ENCODE assay signal across 12 cellular contexts in the genomic region with DNA sequence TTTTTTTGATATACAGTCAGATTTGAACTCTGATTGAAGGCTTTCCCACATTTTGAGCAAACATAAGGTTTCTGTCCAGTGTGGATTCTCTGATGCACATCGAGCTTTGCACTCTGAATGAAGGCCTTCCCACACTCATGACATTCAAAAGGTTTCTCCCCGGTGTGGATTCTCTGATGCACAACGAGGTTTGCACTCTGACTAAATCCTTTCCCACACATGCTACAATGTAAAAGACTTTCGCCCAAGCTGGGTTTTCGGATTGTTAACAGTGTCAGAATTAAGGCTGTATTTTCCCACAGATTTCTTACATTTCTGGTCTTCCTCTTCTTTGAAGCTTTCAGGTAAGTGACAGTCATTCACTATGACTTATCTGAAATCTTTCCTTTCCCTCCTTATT. TPM values are rescaled to one million over a fixed set of nuclear protein-coding genes. Genes with fewer than 3 reads are reported as not detected.
"Had no signal": no experiment of that assay in that cellular context is flagged by ENCODE, and none has a peak within 500 bp of the region (broad histone marks: within the 10 kb centered on the region; RNA-seq: fewer than 3 reads in every experiment).

No MANE protein-coding gene starts in this region.

- H3K27me3 Mint-ChIP-seq: IgD-negative memory B cell had no signal

- H3K4me3 ChIP-seq: K562 had no signal

- H3K4me2 ChIP-seq: KMS-11 had no signal

- H3K27ac Mint-ChIP-seq: IgD-negative memory B cell had no signal

- DNase-seq: IMR-90, Karpas-422, Kasumi-1, KBM-7, KG1 had no signal

- H3K9ac ChIP-seq: KMS-11 had no signal

- ATAC-seq: HepG2 had no signal

- H3K4me1 Mint-ChIP-seq: IgD-negative memory B cell had no signal

- H3K36me3 Mint-ChIP-seq: IgD-negative memory B cell had no signal

- FAIRE-seq: HepG2, HTR-8/SVneo, K562 had no signal

- H3K4me3 Mint-ChIP-seq: IgD-negative memory B cell had no signal

- H3K27ac ChIP-seq: HL-60, KMS-11 had no signal

RNA-seq across cellular contexts. Expression of a gene that starts 44.3 kb away (rescaled TPM):
- total RNA-seq: HepG2, HT-29 had no signal
- polyA plus RNA-seq: IgD-negative memory B cell had no signal
